10 cellular contexts compared by ENCODE assay signal in genomic region chr1:44409019-44409602, GRCh38. TPM values are rescaled to one million over a fixed set of nuclear protein-coding genes. Genes with fewer than 3 reads are reported as not detected.
DNase-seq lines count a peak whose midpoint lies in the region; TF ChIP-seq lines count a peak whose summit lies in the region.
"Had no signal": no experiment of that assay in that cellular context is flagged by ENCODE, and none has a peak within 500 bp of the region (broad histone marks: within the 10 kb centered on the region; RNA-seq: fewer than 3 reads in every experiment).

No MANE protein-coding gene starts in this region.

- no peaks in the 10 kb centered on the region for H3K27me3 Mint-ChIP-seq in MCF 10A (ENCODE audit: insufficient read depth, unreplicated experiment)

- peak overlapping the region in 1 of 3 donors; percentile 31 for H3K4me3 ChIP-seq in breast epithelium
- H3K4me3 ChIP-seq: BLaER1 treated with 17β-estradiol and CSF1 and Interleukin-3, amounts not matched to agents 10 nM and 100 nM had no signal

- H3K9me3 Mint-ChIP-seq in MCF 10A (ENCODE audit: unreplicated experiment), result no peaks in the 10 kb centered on the region

- peak overlapping the region; percentile 21 for H3K4me3 Mint-ChIP-seq in MCF 10A (ENCODE audit: unreplicated experiment)

- no peaks in the 10 kb centered on the region for H3K4me1 Mint-ChIP-seq in MCF 10A (ENCODE audit: insufficient read depth, unreplicated experiment)

- intact Hi-C loops in MCF 10A (cut with micrococcal nuclease) (no loop called here), breast epithelium (cut with DNase I; ENCODE audit: low total_unique reads) (no loop called here)

- H3K9me3 ChIP-seq in breast epithelium, result no peaks in the 10 kb centered on the region

- CTCF ChIA-PET in MCF 10A (lab: Yijun Ruan, JAX), result interaction anchor here (1.2 kb wide), 1 partner anchor 185 kb away, joined by 3 read pairs; no protein-coding TSS in a partner anchor

- no peak for TF ChIP-seq POLR2A in breast epithelium (IDR thresholded peaks at IDR 0.05)

- peaks cover 7 to 14% of the 10 kb centered on the region in 2 donors for H3K4me1 ChIP-seq in breast epithelium

- BruUV-seq in MCF 10A (replicated peaks; lab: Mats Ljungman, UMichigan), result no TSS peak

- H3K36me3 ChIP-seq in breast epithelium, result no peaks in the 10 kb centered on the region
- H3K36me3 ChIP-seq: BLaER1 treated with 17β-estradiol and CSF1 and Interleukin-3, amounts not matched to agents 10 nM and 100 nM; stomach had no signal

- H3K36me3 Mint-ChIP-seq in MCF 10A (ENCODE audit: insufficient read depth, unreplicated experiment), result no peaks in the 10 kb centered on the region

- POLR2A ChIA-PET in MCF 10A (lab: Yijun Ruan, JAX), result interaction anchor here (0.7 kb wide), 2 partner anchors 53 to 179 kb away, joined by 4 read pairs; no protein-coding TSS in a partner anchor

- H3K27me3 ChIP-seq in breast epithelium, result peaks cover 4 to 100% of the 10 kb centered on the region in 2 donors

- H3K27ac Mint-ChIP-seq in MCF 10A (ENCODE audit: low read depth, unreplicated experiment), result no peak overlapping the region

- H3K27ac ChIP-seq in breast epithelium (no peak overlapping the region), angular gyrus (ENCODE audit: low read depth, low read length) (peak overlapping the region; percentile 24), temporal lobe (ENCODE audit: low read depth, low read length) (peak overlapping the region; percentile 79)
- H3K27ac ChIP-seq: BLaER1 treated with 17β-estradiol and CSF1 and Interleukin-3, amounts not matched to agents 10 nM and 100 nM; stomach had no signal

- DNase-seq in MCF 10A (ENCODE audit: unreplicated experiment) (no peak), breast epithelium (ENCODE audit: low spot score in 2 of 2) (no peak), medulla oblongata (ENCODE audit: extremely low spot score) (peak; percentile 57), NCI-H748 treated with DMSO at 0.1 percent for 48 hours (lab: John Stamatoyannopoulos, UW) (no peak), NCI-H2081 (lab: John Stamatoyannopoulos, UW) (no peak), NCI-H187 (lab: John Stamatoyannopoulos, UW) (no peak)
- DNase-seq: stomach had no signal

- TF ChIP-seq CTCF in MCF 10A (IDR thresholded peaks at IDR 0.05; ENCODE audit: unreplicated experiment) (no peak), breast epithelium (IDR thresholded peaks at IDR 0.05) (no peak)

RNA-seq across cellular contexts. Expression of gene RNF220, which starts 4.1 kb away (rescaled TPM):
- total RNA-seq in MCF 10A (2022) (65.4 and 67.1 TPM in 2 replicates), breast epithelium (100 to 1,000 TPM in 1 of 3 donors, 10 to 100 TPM in 2; 90.4 to 110 (median 93.4) TPM), temporal lobe (46.5 TPM)

RNA-seq across cellular contexts. Expression of gene ERI3, which starts 54.1 kb away (rescaled TPM):
- 70.5 and 83.4 TPM in 2 replicates for total RNA-seq in MCF 10A (2022)
- total RNA-seq in breast epithelium, result 10 to 100 TPM; 35.8 to 49.2 (median 41.1) TPM
- total RNA-seq in temporal lobe, result 55.6 TPM

Comparison
In these comparisons a context has a peak if more than half of its experiments do, and no peak if none do; other contexts are left out.
1. H3K27ac ChIP-seq: peak in angular gyrus (single experiment) and temporal lobe (single experiment); none in breast epithelium (0 of 2).